In genomic region chr3:196064006-196064405, GRCh38 we compare ENCODE assay signal across 27 cellular contexts. TPM values are rescaled to one million over a fixed set of nuclear protein-coding genes. Genes with fewer than 3 reads are reported as not detected.
A peak's percentile ranks its signal among the peaks of the same experiment; 100 is the strongest.
DNase-seq lines count a peak whose midpoint lies in the region; ATAC-seq, FAIRE-seq and TF ChIP-seq lines count a peak whose summit lies in the region.
"Had no signal": no experiment of that assay in that cellular context is flagged by ENCODE, and none has a peak within 500 bp of the region (broad histone marks: within the 10 kb centered on the region; RNA-seq: fewer than 3 reads in every experiment).

No MANE protein-coding gene starts in this region.

- H3K36me3 ChIP-seq in Loucy (ENCODE audit: insufficient read depth, low read length) (peaks cover 99% of the 10 kb centered on the region), astrocyte (ENCODE audit: insufficient read depth, low read length) (peaks cover 47% of the 10 kb centered on the region), smooth muscle cell (ENCODE audit: low read depth) (peaks cover 34% of the 10 kb centered on the region)

- no peak for FAIRE-seq in astrocyte (lab: Jason Lieb, UNC)
- FAIRE-seq: D721Med, endothelial cell of umbilical vein, pancreas had no signal

- H3K4me1 Mint-ChIP-seq in activated T-cell treated with anti-CD3 and anti-CD28 coated beads, Interleukin-2, amount 50 U/mL, for 24 hours (ENCODE audit: low read depth), result peaks cover 18% of the 10 kb centered on the region
- peaks cover 11% of the 10 kb centered on the region for H3K4me1 Mint-ChIP-seq in astrocyte (ENCODE audit: low read depth, unreplicated experiment)
- H3K4me1 Mint-ChIP-seq: central memory CD8-positive, alpha-beta T cell had no signal

- peak overlapping the region; percentile 75 for H3K27ac Mint-ChIP-seq in activated T-cell treated with anti-CD3 and anti-CD28 coated beads, Interleukin-2, amount 50 U/mL, for 24 hours
- H3K27ac Mint-ChIP-seq in astrocyte (ENCODE audit: unreplicated experiment), result peak overlapping the region; percentile 90
- H3K27ac Mint-ChIP-seq: natural killer cell treated with Interleukin-12 subunit alpha and Interleukin-12 subunit beta and Interleukin-15 and Interleukin-18, amount 100 ng/mL, for 72 hours; type B pancreatic cell had no signal

- TF ChIP-seq CTCF in Loucy (conservative IDR thresholded peaks at IDR 0.05; ENCODE audit: low read length), result no peak
- no peak for TF ChIP-seq CTCF in astrocyte (IDR thresholded peaks at IDR 0.05; ENCODE audit: insufficient read depth, low read depth, low read length)
- TF ChIP-seq CTCF in smooth muscle cell (IDR thresholded peaks at IDR 0.05; ENCODE audit: borderline replicate concordance, insufficient read depth, poor library complexity, severe bottlenecking), result no peak

- H4K20me1 ChIP-seq in Loucy (ENCODE audit: insufficient read depth, low read length, poor library complexity, severe bottlenecking) (peaks cover 98% of the 10 kb centered on the region), astrocyte (ENCODE audit: insufficient read depth, low read length) (no peaks in the 10 kb centered on the region), smooth muscle cell (ENCODE audit: low read depth) (peaks cover 4% of the 10 kb centered on the region)

- ATAC-seq in GM19463 (IDR thresholded peaks at IDR 0.05; ENCODE audit: unreplicated experiment), result no peak
- ATAC-seq in activated CD4-positive, CD25-positive, alpha-beta regulatory T cell treated with anti-CD3 and anti-CD28 coated beads, Interleukin-2, amount 50 U/mL, for 24 hours, result no peak
- ATAC-seq: natural killer cell treated with Interleukin-12 subunit alpha and Interleukin-12 subunit beta and Interleukin-15 and Interleukin-18, amount 100 ng/mL, for 72 hours; pancreas; right cardiac atrium had no signal

- H3K9me3 ChIP-seq in Loucy (ENCODE audit: insufficient read depth, low read depth, low read length) (no peaks in the 10 kb centered on the region), astrocyte (ENCODE audit: insufficient read depth, low read depth, low read length) (no peaks in the 10 kb centered on the region), smooth muscle cell (replicated peaks; ENCODE audit: low read depth) (no peaks in the 10 kb centered on the region)
- H3K9me3 ChIP-seq: pancreas, SJSA1 had no signal

- H3F3A ChIP-seq in Loucy (ENCODE audit: low read depth) (peaks cover 52% of the 10 kb centered on the region), smooth muscle cell (ENCODE audit: low read depth) (no peaks in the 10 kb centered on the region)

- H3K4me3 ChIP-seq in Loucy (ENCODE audit: low read length, poor library complexity, severe bottlenecking) (peak overlapping the region; percentile 34), astrocyte (ENCODE audit: insufficient read depth, low read depth, low read length) (no peak overlapping the region), smooth muscle cell (no peak overlapping the region)
- H3K4me3 ChIP-seq: dorsolateral prefrontal cortex, pancreas, SJSA1 had no signal

- H3K36me3 Mint-ChIP-seq in activated T-cell treated with anti-CD3 and anti-CD28 coated beads, Interleukin-2, amount 50 U/mL, for 24 hours (ENCODE audit: low read depth), result peaks cover 97% of the 10 kb centered on the region
- peaks cover 16% of the 10 kb centered on the region for H3K36me3 Mint-ChIP-seq in astrocyte (ENCODE audit: low read depth, unreplicated experiment)

- H2AFZ ChIP-seq in Loucy (ENCODE audit: low read length) (no peak overlapping the region), astrocyte (ENCODE audit: low read depth, low read length) (no peak overlapping the region), smooth muscle cell (ENCODE audit: low read depth) (no peak overlapping the region)

- H3K4me3 Mint-ChIP-seq in activated T-cell treated with anti-CD3 and anti-CD28 coated beads, Interleukin-2, amount 50 U/mL, for 24 hours, result no peak overlapping the region
- H3K4me3 Mint-ChIP-seq in astrocyte (ENCODE audit: unreplicated experiment), result peak overlapping the region; percentile 51
- H3K4me3 Mint-ChIP-seq: central memory CD8-positive, alpha-beta T cell; H9; natural killer cell treated with Interleukin-12 subunit alpha and Interleukin-12 subunit beta and Interleukin-15 and Interleukin-18, amount 100 ng/mL, for 72 hours; type B pancreatic cell had no signal

- DNase-seq in activated T-cell treated with anti-CD3 and anti-CD28 coated beads, Interleukin-2, amount 50 U/mL, for 24 hours, result no peak
- DNase-seq in activated T-cell treated with anti-CD3 and anti-CD28 coated beads for 4 hours, result no peak
- peak; percentile 26 for DNase-seq in astrocyte (ENCODE audit: low read depth)
- DNase-seq in smooth muscle cell (lab: John Stamatoyannopoulos, UW; ENCODE audit: unreplicated experiment), result no peak
- DNase-seq in activated gamma-delta T cell treated with Interleukin-2 at 50 U/mL for 16 hours, result no peak
- DNase-seq: ACHN; aorta; dorsolateral prefrontal cortex; H9; MM.1S; NCI-H146; NCI-H526; pancreas; right cardiac atrium; stimulated activated CD4-positive, alpha-beta T cell treated with anti-CD3 and anti-CD28 coated beads, Interleukin-15, amount 100 ng/mL, for 24 hours; T-helper 2 cell had no signal

- H3K9ac ChIP-seq in Loucy (ENCODE audit: low read depth, low read length, poor library complexity, severe bottlenecking), result peak overlapping the region; percentile 15
- peak overlapping the region; percentile 46 for H3K9ac ChIP-seq in astrocyte (ENCODE audit: low read length)
- no peak overlapping the region for H3K9ac ChIP-seq in smooth muscle cell (ENCODE audit: low read depth)

- no peaks in the 10 kb centered on the region for H3K27me3 ChIP-seq in Loucy (ENCODE audit: insufficient read depth, low read length, poor library complexity, severe bottlenecking)
- H3K27me3 ChIP-seq in astrocyte (ENCODE audit: insufficient read depth, low read length), result no peaks in the 10 kb centered on the region
- no peaks in the 10 kb centered on the region for H3K27me3 ChIP-seq in smooth muscle cell (ENCODE audit: low read depth)
- H3K27me3 ChIP-seq: dorsolateral prefrontal cortex, pancreas, SJSA1 had no signal

- 97% methylated on average over 1 of the region's 1 CpG for WGBS in smooth muscle cell (ENCODE audit: low lambda C conversion rate)

- H3K27me3 Mint-ChIP-seq in activated T-cell treated with anti-CD3 and anti-CD28 coated beads, Interleukin-2, amount 50 U/mL, for 24 hours, result no peaks in the 10 kb centered on the region
- no peaks in the 10 kb centered on the region for H3K27me3 Mint-ChIP-seq in astrocyte (ENCODE audit: low read depth, unreplicated experiment)
- H3K27me3 Mint-ChIP-seq: central memory CD8-positive, alpha-beta T cell; natural killer cell treated with Interleukin-12 subunit alpha and Interleukin-12 subunit beta and Interleukin-15 and Interleukin-18, amount 100 ng/mL, for 72 hours; type B pancreatic cell had no signal

- H3K79me2 ChIP-seq in Loucy (ENCODE audit: insufficient read depth, low read length), result peaks cover 100% of the 10 kb centered on the region
- H3K79me2 ChIP-seq in astrocyte (ENCODE audit: insufficient read depth, low read length), result no peaks in the 10 kb centered on the region
- H3K79me2 ChIP-seq in smooth muscle cell (ENCODE audit: low read depth), result no peaks in the 10 kb centered on the region

- H3K4me2 ChIP-seq in Loucy (ENCODE audit: low read depth, low read length, poor library complexity, severe bottlenecking), result peak overlapping the region; percentile 56
- H3K4me2 ChIP-seq in astrocyte (ENCODE audit: low read length), result no peak overlapping the region
- H3K4me2 ChIP-seq in smooth muscle cell, result no peak overlapping the region

- peak overlapping the region; percentile 40 for H3K27ac ChIP-seq in astrocyte (ENCODE audit: low read depth, low read length)
- H3K27ac ChIP-seq in smooth muscle cell (ENCODE audit: low read depth), result peak overlapping the region; percentile 70
- H3K27ac ChIP-seq: C4-2B, dorsolateral prefrontal cortex, pancreas, SJSA1, VCaP had no signal

- H3K4me1 ChIP-seq in Loucy (ENCODE audit: insufficient read depth, low read length, poor library complexity, severe bottlenecking) (peaks cover 47% of the 10 kb centered on the region), astrocyte (ENCODE audit: insufficient read depth, low read length) (peaks cover 3% of the 10 kb centered on the region), smooth muscle cell (ENCODE audit: low read depth) (no peaks in the 10 kb centered on the region)
- H3K4me1 ChIP-seq: pancreas, SJSA1 had no signal

- no peaks in the 10 kb centered on the region for H3K9me3 Mint-ChIP-seq in activated T-cell treated with anti-CD3 and anti-CD28 coated beads, Interleukin-2, amount 50 U/mL, for 24 hours
- H3K9me3 Mint-ChIP-seq in astrocyte (ENCODE audit: unreplicated experiment), result no peaks in the 10 kb centered on the region
- H3K9me3 Mint-ChIP-seq: central memory CD8-positive, alpha-beta T cell; H9; natural killer cell treated with Interleukin-12 subunit alpha and Interleukin-12 subunit beta and Interleukin-15 and Interleukin-18, amount 100 ng/mL, for 72 hours; type B pancreatic cell had no signal

- H3K9me2 ChIP-seq in Loucy (replicated peaks; ENCODE audit: low read depth, low read length), result no peaks in the 10 kb centered on the region

RNA-seq across cellular contexts. Expression of gene TFRC, which starts 17.9 kb away (rescaled TPM):
- 98.4 and 104 TPM in 2 replicates for total RNA-seq in astrocyte
- total RNA-seq in smooth muscle cell, result 39.0 and 55.1 TPM in 2 replicates
- 17.1 and 22.1 TPM in 2 replicates for polyA plus RNA-seq in smooth muscle cell
